ENCODE assay signal across 19 cellular contexts in genomic region chr14:54781080-54781479, GRCh38.
DNase-seq lines count a peak whose midpoint lies in the region; ATAC-seq and TF ChIP-seq lines count a peak whose summit lies in the region.
"Had no signal": no experiment of that assay in that cellular context is flagged by ENCODE, and none has a peak within 500 bp of the region (broad histone marks: within the 10 kb centered on the region; RNA-seq: fewer than 3 reads in every experiment).

No MANE protein-coding gene starts in this region.

- H3K27me3 Mint-ChIP-seq in activated naive CD4-positive, alpha-beta T cell treated with anti-CD3 and anti-CD28 coated beads, Interleukin-2, amount 10 ng/mL, durations not matched to agents 7 days and 5 days, result peaks cover 26% of the 10 kb centered on the region
- H3K27me3 Mint-ChIP-seq in Caco-2 (ENCODE audit: insufficient read depth, unreplicated experiment), result no peaks in the 10 kb centered on the region
- H3K27me3 Mint-ChIP-seq: B cell had no signal

- POLR2A ChIA-PET in Caco-2 (lab: Charles Lee), result no interaction called here

- no peak overlapping the region for H3K9ac ChIP-seq in BLaER1

- H3K27ac ChIP-seq in BLaER1, result no peak overlapping the region
- no peak overlapping the region for H3K27ac ChIP-seq in coronary artery
- H3K27ac ChIP-seq: 22Rv1 had no signal

- peaks cover 82% of the 10 kb centered on the region for H3K4me1 ChIP-seq in BLaER1
- no peaks in the 10 kb centered on the region for H3K4me1 ChIP-seq in Caco-2
- H3K4me1 ChIP-seq: HAP-1 had no signal

- H4K20me1 ChIP-seq in BLaER1, result peaks cover 44% of the 10 kb centered on the region

- H3K4me2 ChIP-seq in BLaER1, result peak overlapping the region; percentile 82; the same call in 1 of the 2 replicates

- H3K36me3 ChIP-seq in BLaER1, result peaks cover 65% of the 10 kb centered on the region
- peaks cover 1% of the 10 kb centered on the region; the same call in 1 of the 2 replicates for H3K36me3 ChIP-seq in Caco-2 (ENCODE audit: control insufficient read depth, insufficient read depth, low read length)

- no peaks in the 10 kb centered on the region for H3K9me3 Mint-ChIP-seq in activated naive CD4-positive, alpha-beta T cell treated with anti-CD3 and anti-CD28 coated beads, Interleukin-2, amount 10 ng/mL, durations not matched to agents 7 days and 5 days
- no peaks in the 10 kb centered on the region for H3K9me3 Mint-ChIP-seq in Caco-2 (ENCODE audit: unreplicated experiment)
- H3K9me3 Mint-ChIP-seq: CD8-positive, alpha-beta T cell; HFFc6 had no signal

- no peaks in the 10 kb centered on the region for H3K36me3 Mint-ChIP-seq in activated naive CD4-positive, alpha-beta T cell treated with anti-CD3 and anti-CD28 coated beads, Interleukin-2, amount 10 ng/mL, durations not matched to agents 7 days and 5 days
- H3K36me3 Mint-ChIP-seq in Caco-2 (ENCODE audit: insufficient read depth, unreplicated experiment), result peaks cover 86% of the 10 kb centered on the region
- H3K36me3 Mint-ChIP-seq: CD8-positive, alpha-beta T cell had no signal

- H3K9me3 ChIP-seq in BLaER1, result no peaks in the 10 kb centered on the region
- H3K9me3 ChIP-seq in Caco-2, result no peaks in the 10 kb centered on the region
- H3K9me3 ChIP-seq: HAP-1 had no signal

- peak; percentile 14 for DNase-seq in activated naive CD4-positive, alpha-beta T cell treated with anti-CD3 and anti-CD28 coated beads, Interleukin-2, amount 10 ng/mL, durations not matched to agents 7 days and 5 days
- no peak for DNase-seq in activated naive CD4-positive, alpha-beta T cell treated with Interleukin-2 at 50 U/mL for 16 hours
- no peak for DNase-seq in Caco-2
- DNase-seq in coronary artery (ENCODE audit: low spot score), result peak; percentile 36
- no peak for DNase-seq in HPDE6-E6E7 (ENCODE audit: extremely low spot score)
- DNase-seq in iPS-NIHi11 (ENCODE audit: low spot score), result no peak
- DNase-seq: C1 segment of cervical spinal cord; CD8-positive, alpha-beta T cell; DMS 273 treated with DMSO at 0.1 percent for 48 hours; DMS79; EL; GF-D8; GOT3; HFFc6 had no signal

- no peaks in the 10 kb centered on the region for H3K27me3 ChIP-seq in BLaER1
- H3K27me3 ChIP-seq in Caco-2 (replicated peaks; ENCODE audit: control insufficient read depth, insufficient read depth, low read length), result no peaks in the 10 kb centered on the region

- intact Hi-C loops in Caco-2 (cut with micrococcal nuclease; ENCODE audit: unreplicated experiment), result no loop called here

- H3K27ac Mint-ChIP-seq in activated naive CD4-positive, alpha-beta T cell treated with anti-CD3 and anti-CD28 coated beads, Interleukin-2, amount 10 ng/mL, durations not matched to agents 7 days and 5 days, result no peak overlapping the region
- H3K27ac Mint-ChIP-seq in Caco-2 (ENCODE audit: unreplicated experiment), result peak overlapping the region; percentile 22
- H3K27ac Mint-ChIP-seq: B cell; CD8-positive, alpha-beta T cell; HFFc6 had no signal

- H3K4me1 Mint-ChIP-seq in activated naive CD4-positive, alpha-beta T cell treated with anti-CD3 and anti-CD28 coated beads, Interleukin-2, amount 10 ng/mL, durations not matched to agents 7 days and 5 days, result peaks cover 35% of the 10 kb centered on the region
- H3K4me1 Mint-ChIP-seq in Caco-2 (ENCODE audit: low read depth, unreplicated experiment), result no peaks in the 10 kb centered on the region

- BruUV-seq in Caco-2 (replicated peaks; lab: Mats Ljungman, UMichigan), result no TSS peak

- no peak for ATAC-seq in GM21737 (IDR thresholded peaks at IDR 0.05; ENCODE audit: unreplicated experiment)
- ATAC-seq: CD8-positive, alpha-beta T cell had no signal

- H3K4me3 Mint-ChIP-seq in activated naive CD4-positive, alpha-beta T cell treated with anti-CD3 and anti-CD28 coated beads, Interleukin-2, amount 10 ng/mL, durations not matched to agents 7 days and 5 days, result no peak overlapping the region
- H3K4me3 Mint-ChIP-seq in Caco-2 (ENCODE audit: unreplicated experiment), result no peak overlapping the region
- H3K4me3 Mint-ChIP-seq: B cell; CD8-positive, alpha-beta T cell; HFFc6 had no signal

- H3K4me3 ChIP-seq in BLaER1, result no peak overlapping the region
- H3K4me3 ChIP-seq in Caco-2 (ENCODE audit: low read depth, low read length), result no peak overlapping the region
- H3K4me3 ChIP-seq in coronary artery, result no peak overlapping the region
- H3K4me3 ChIP-seq: HAP-1 had no signal

- CTCF ChIA-PET in activated naive CD4-positive, alpha-beta T cell treated with anti-CD3 and anti-CD28 coated beads, Interleukin-2, amount 10 ng/mL, durations not matched to agents 7 days and 5 days (lab: Charles Lee), result no interaction called here
- CTCF ChIA-PET in Caco-2 (lab: Charles Lee), result no interaction called here

- no peak for TF ChIP-seq CTCF in Caco-2 (IDR thresholded peaks at IDR 0.05; ENCODE audit: insufficient read depth in 1 of 2, low read depth in 1 of 2, low read length in 1 of 2, severe bottlenecking in 1 of 2, unreplicated experiment in 1 of 2)
- TF ChIP-seq CTCF in coronary artery (IDR thresholded peaks at IDR 0.05), result no peak

Comparison
In these comparisons a context has a peak if more than half of its experiments do, and no peak if none do; other contexts are left out.
1. DNase-seq: peak in activated naive CD4-positive, alpha-beta T cell treated with anti-CD3 and anti-CD28 coated beads, Interleukin-2, amount 10 ng/mL, durations not matched to agents 7 days and 5 days (single experiment) and coronary artery (single experiment); none in activated naive CD4-positive, alpha-beta T cell treated with Interleukin-2 at 50 U/mL for 16 hours (single experiment), Caco-2 (0 of 2), HPDE6-E6E7 (single experiment) and iPS-NIHi11 (single experiment).